9 cellular contexts compared by ENCODE assay signal in genomic region chr1:206580438-206581113, GRCh38. TPM values are rescaled to one million over a fixed set of nuclear protein-coding genes. Genes with fewer than 3 reads are reported as not detected.
DNase-seq lines count a peak whose midpoint lies in the region; ATAC-seq and TF ChIP-seq lines count a peak whose summit lies in the region.
"Had no signal": no experiment of that assay in that cellular context is flagged by ENCODE, and none has a peak within 500 bp of the region (broad histone marks: within the 10 kb centered on the region; RNA-seq: fewer than 3 reads in every experiment).

No MANE protein-coding gene starts in this region.

- POLR2A ChIA-PET in naive thymus-derived CD8-positive, alpha-beta T cell (lab: Charles Lee), result interaction anchor here (0.9 to 30.9 kb wide), 7 partner anchors 20 to 110 kb away, joined by 4 to 825 read pairs (median 5); partner anchors contain the start of genes EIF2D and IKBKE

- DNase-seq in CD14-positive monocyte (ENCODE audit: low spot score) (no peak), dedifferentiated amniotic fluid mesenchymal stem cell (ENCODE audit: extremely low spot score) (no peak)
- no peak for DNase-seq in activated T-helper 2 cell treated with anti-CD3 and anti-CD28 coated beads, Interferon-gamma antibody, Interleukin-2, Interleukin-4, amounts not matched to agents 10 μg/mL and 5 μg/mL and 100 μg/mL, durations not matched to agents 14 hours and 24 hours and 36 hours (ENCODE audit: low spot score)
- DNase-seq in naive thymus-derived CD8-positive, alpha-beta T cell, result no peak
- no peak for DNase-seq in effector CD4-positive, alpha-beta T cell
- DNase-seq: NCI-H774 had no signal

- peak overlapping the region; percentile 97 to 100 (median 99) for H3K27ac Mint-ChIP-seq in CD14-positive monocyte
- H3K27ac Mint-ChIP-seq in activated T-helper 2 cell treated with anti-CD3 and anti-CD28 coated beads, Interferon-gamma antibody, Interleukin-2, Interleukin-4, amounts not matched to agents 10 μg/mL and 5 μg/mL and 100 μg/mL, durations not matched to agents 14 hours and 24 hours and 36 hours, result peak overlapping the region; percentile 98
- H3K27ac Mint-ChIP-seq in naive thymus-derived CD8-positive, alpha-beta T cell, result peak overlapping the region; percentile 89 to 99 (median 96)

- H3K4me3 Mint-ChIP-seq in CD14-positive monocyte, result peak overlapping the region; percentile 69 to 83
- H3K4me3 Mint-ChIP-seq in activated T-helper 2 cell treated with anti-CD3 and anti-CD28 coated beads, Interferon-gamma antibody, Interleukin-2, Interleukin-4, amounts not matched to agents 10 μg/mL and 5 μg/mL and 100 μg/mL, durations not matched to agents 14 hours and 24 hours and 36 hours (ENCODE audit: low read depth), result peak overlapping the region; percentile 79
- H3K4me3 Mint-ChIP-seq in naive thymus-derived CD8-positive, alpha-beta T cell, result peak overlapping the region; percentile 69 to 98 (median 84)

- peaks cover 78 to 91% of the 10 kb centered on the region in 2 donors for H3K36me3 Mint-ChIP-seq in CD14-positive monocyte
- H3K36me3 Mint-ChIP-seq in activated T-helper 2 cell treated with anti-CD3 and anti-CD28 coated beads, Interferon-gamma antibody, Interleukin-2, Interleukin-4, amounts not matched to agents 10 μg/mL and 5 μg/mL and 100 μg/mL, durations not matched to agents 14 hours and 24 hours and 36 hours (ENCODE audit: low read depth), result peaks cover 94% of the 10 kb centered on the region
- H3K36me3 Mint-ChIP-seq in naive thymus-derived CD8-positive, alpha-beta T cell, result peaks cover 4 to 62% (median 24%) of the 10 kb centered on the region in 3 donors

- TF ChIP-seq CTCF in CD14-positive monocyte (IDR thresholded peaks at IDR 0.05), result no peak

- peaks cover 0 to 2% (median 0%) of the 10 kb centered on the region in 7 donors for H3K9me3 Mint-ChIP-seq in CD14-positive monocyte
- no peaks in the 10 kb centered on the region for H3K9me3 Mint-ChIP-seq in activated T-helper 2 cell treated with anti-CD3 and anti-CD28 coated beads, Interferon-gamma antibody, Interleukin-2, Interleukin-4, amounts not matched to agents 10 μg/mL and 5 μg/mL and 100 μg/mL, durations not matched to agents 14 hours and 24 hours and 36 hours
- no peaks in the 10 kb centered on the region for H3K9me3 Mint-ChIP-seq in naive thymus-derived CD8-positive, alpha-beta T cell

- peaks cover 81% of the 10 kb centered on the region for H3K4me1 Mint-ChIP-seq in CD14-positive monocyte
- peaks cover 85% of the 10 kb centered on the region for H3K4me1 Mint-ChIP-seq in activated T-helper 2 cell treated with anti-CD3 and anti-CD28 coated beads, Interferon-gamma antibody, Interleukin-2, Interleukin-4, amounts not matched to agents 10 μg/mL and 5 μg/mL and 100 μg/mL, durations not matched to agents 14 hours and 24 hours and 36 hours (ENCODE audit: low read depth)
- peaks cover 56 to 94% (median 91%) of the 10 kb centered on the region in 4 donors for H3K4me1 Mint-ChIP-seq in naive thymus-derived CD8-positive, alpha-beta T cell

- H3K27me3 Mint-ChIP-seq in CD14-positive monocyte (ENCODE audit: low read depth in 3 of 3), result peaks cover 0 to 4% (median 0%) of the 10 kb centered on the region in 3 donors
- H3K27me3 Mint-ChIP-seq in activated T-helper 2 cell treated with anti-CD3 and anti-CD28 coated beads, Interferon-gamma antibody, Interleukin-2, Interleukin-4, amounts not matched to agents 10 μg/mL and 5 μg/mL and 100 μg/mL, durations not matched to agents 14 hours and 24 hours and 36 hours (ENCODE audit: low read depth), result no peaks in the 10 kb centered on the region
- no peaks in the 10 kb centered on the region for H3K27me3 Mint-ChIP-seq in naive thymus-derived CD8-positive, alpha-beta T cell

- intact Hi-C loops in CD14-positive monocyte (cut with micrococcal nuclease), result loop anchor here (2.0 to 5.0 kb wide), 2 partner anchors 22 to 88 kb away; no protein-coding TSS in a partner anchor
- intact Hi-C loops in activated T-helper 2 cell treated with anti-CD3 and anti-CD28 coated beads, Interferon-gamma antibody, Interleukin-2, Interleukin-4, amounts not matched to agents 10 μg/mL and 5 μg/mL and 100 μg/mL, durations not matched to agents 14 hours and 24 hours and 36 hours (cut with micrococcal nuclease), result loop anchor here (1.0 to 5.0 kb wide), 5 partner anchors 10 to 103 kb away; no protein-coding TSS in a partner anchor

- ATAC-seq in GM21737 (IDR thresholded peaks at IDR 0.05; ENCODE audit: unreplicated experiment) (peak; percentile 21), GM19023 (IDR thresholded peaks at IDR 0.05; ENCODE audit: unreplicated experiment) (no peak), HG03159 (IDR thresholded peaks at IDR 0.05; ENCODE audit: unreplicated experiment) (no peak)
- no peak for ATAC-seq in naive thymus-derived CD8-positive, alpha-beta T cell

RNA-seq across cellular contexts. Expression of gene EIF2D, which starts 31.7 kb away (rescaled TPM):
- polyA plus RNA-seq in CD14-positive monocyte, result 10 to 100 TPM; 16.4 to 16.8 TPM
- total RNA-seq in activated T-helper 2 cell treated with anti-CD3 and anti-CD28 coated beads, Interferon-gamma antibody, Interleukin-2, Interleukin-4, amounts not matched to agents 10 μg/mL and 5 μg/mL and 100 μg/mL, durations not matched to agents 14 hours and 24 hours and 36 hours, result 72.7 and 73.3 TPM in 2 replicates
- total RNA-seq in naive thymus-derived CD8-positive, alpha-beta T cell, result 10 to 100 TPM; 61.7 to 62.4 TPM
- polyA plus RNA-seq in naive thymus-derived CD8-positive, alpha-beta T cell, result 10 to 100 TPM; 38.9 to 46.0 (median 39.1) TPM

RNA-seq across cellular contexts. Expression of gene DYRK3, which starts 54.8 kb away (rescaled TPM):
- polyA plus RNA-seq in CD14-positive monocyte, result not detected
- 12.1 and 13.0 TPM in 2 replicates for total RNA-seq in activated T-helper 2 cell treated with anti-CD3 and anti-CD28 coated beads, Interferon-gamma antibody, Interleukin-2, Interleukin-4, amounts not matched to agents 10 μg/mL and 5 μg/mL and 100 μg/mL, durations not matched to agents 14 hours and 24 hours and 36 hours
- total RNA-seq in naive thymus-derived CD8-positive, alpha-beta T cell, result under 1 TPM; 0.22 to 0.34 TPM
- polyA plus RNA-seq in naive thymus-derived CD8-positive, alpha-beta T cell, result not detected
